ENCODE assay signal across 22 cellular contexts in genomic region chr10:1364151-1364910, GRCh38.
"Had no signal": no experiment of that assay in that cellular context is flagged by ENCODE, and none has a peak within 500 bp of the region (broad histone marks: within the 10 kb centered on the region; RNA-seq: fewer than 3 reads in every experiment).

No MANE protein-coding gene starts in this region.

- H3K4me3 Mint-ChIP-seq: naive thymus-derived CD8-positive, alpha-beta T cell had no signal

- H3K9me3 Mint-ChIP-seq: activated naive CD4-positive, alpha-beta T cell treated with anti-CD3 and anti-CD28 coated beads, Interleukin-2, amount 50 U/mL, for 72 hours had no signal

- DNase-seq: activated CD4-positive, alpha-beta T cell treated with anti-CD3 and anti-CD28 coated beads for 1 hour; activated CD4-positive, alpha-beta T cell treated with anti-CD3 and anti-CD28 coated beads, Interleukin-2, amount 50 U/mL, for 48 hours; activated effector memory CD4-positive, alpha-beta T cell treated with Interleukin-2 at 50 U/mL for 16 hours; activated T-cell treated with anti-CD3 and anti-CD28 coated beads for 4 hours; amniotic stem cell; body of pancreas; kidney glomerular epithelial cell; mucosa of descending colon; naive thymus-derived CD8-positive, alpha-beta T cell; nucleus accumbens; stimulated activated CD4-positive, alpha-beta T cell treated with anti-CD3 and anti-CD28 coated beads, Interleukin-2, amount 100 ng/mL, for 24 hours; stimulated activated naive CD4-positive, alpha-beta T cell; substantia nigra; T1000; transverse colon had no signal

- H3K4me3 ChIP-seq: body of pancreas, dorsolateral prefrontal cortex, lung, mucosa of descending colon, prostate gland, SJSA1, transverse colon had no signal

- H3K27ac Mint-ChIP-seq: activated naive CD4-positive, alpha-beta T cell treated with anti-CD3 and anti-CD28 coated beads, Interleukin-2, amount 50 U/mL, for 72 hours had no signal

- ATAC-seq: activated naive CD4-positive, alpha-beta T cell treated with anti-CD3 and anti-CD28 coated beads, Interleukin-2, amount 50 U/mL, for 72 hours; body of pancreas; mucosa of descending colon; naive thymus-derived CD8-positive, alpha-beta T cell; sciatic nerve had no signal

- H3K36me3 Mint-ChIP-seq: activated naive CD4-positive, alpha-beta T cell treated with anti-CD3 and anti-CD28 coated beads, Interleukin-2, amount 50 U/mL, for 72 hours; naive thymus-derived CD8-positive, alpha-beta T cell had no signal

- H3K4me1 ChIP-seq: body of pancreas, prostate gland had no signal

- H3K36me3 ChIP-seq: prostate gland, SJSA1, transverse colon had no signal

- H3K27me3 ChIP-seq: body of pancreas, SJSA1, transverse colon had no signal

- H3K27ac ChIP-seq: body of pancreas, dorsolateral prefrontal cortex, prostate gland, SJSA1, transverse colon had no signal

- FAIRE-seq: frontal cortex had no signal

- H3K9me3 ChIP-seq: body of pancreas, mucosa of descending colon, prostate gland, SJSA1, transverse colon had no signal
